In genomic region chr12:32895688-32896437, GRCh38 we compare ENCODE assay signal across 8 cellular contexts. TPM values are rescaled to one million over a fixed set of nuclear protein-coding genes. Genes with fewer than 3 reads are reported as not detected.
DNase-seq lines count a peak whose midpoint lies in the region; ATAC-seq and TF ChIP-seq lines count a peak whose summit lies in the region.

No MANE protein-coding gene starts in this region.

- no peaks in the 10 kb centered on the region for H3K4me1 ChIP-seq in right cardiac atrium (ENCODE audit: control insufficient read depth, insufficient read depth, low read length)
- H3K4me1 ChIP-seq in gastrocnemius medialis = no peaks in the 10 kb centered on the region

- peaks cover 9% of the 10 kb centered on the region for H3K4me1 Mint-ChIP-seq in activated CD4-positive, alpha-beta T cell treated with anti-CD3 and anti-CD28 coated beads, Interleukin-2, amount 10 ng/mL, durations not matched to agents 7 days and 5 days
- H3K4me1 Mint-ChIP-seq in activated CD8-positive, alpha-beta T cell treated with anti-CD3 and anti-CD28 coated beads for 36 hours (ENCODE audit: low read depth) = peaks cover 11% of the 10 kb centered on the region

- H3K9me3 Mint-ChIP-seq in activated CD4-positive, alpha-beta T cell treated with anti-CD3 and anti-CD28 coated beads, Interleukin-2, amount 10 ng/mL, durations not matched to agents 7 days and 5 days = no peaks in the 10 kb centered on the region
- H3K9me3 Mint-ChIP-seq in activated CD8-positive, alpha-beta T cell treated with anti-CD3 and anti-CD28 coated beads for 36 hours = no peaks in the 10 kb centered on the region

- intact Hi-C loops in activated CD8-positive, alpha-beta T cell treated with anti-CD3 and anti-CD28 coated beads for 36 hours (cut with micrococcal nuclease) = no loop called here
- intact Hi-C loops in right cardiac atrium (cut with DNase I) (loop anchor here in 2 of 4 donors (10.0 kb wide), 2 partner anchors 51 to 71 kb away; no protein-coding TSS in a partner anchor), gastrocnemius medialis (cut with DNase I; ENCODE audit: low total_unique reads) (no loop called here)

- H3K36me3 Mint-ChIP-seq in activated CD4-positive, alpha-beta T cell treated with anti-CD3 and anti-CD28 coated beads, Interleukin-2, amount 10 ng/mL, durations not matched to agents 7 days and 5 days (ENCODE audit: low read depth) = no peaks in the 10 kb centered on the region
- no peaks in the 10 kb centered on the region for H3K36me3 Mint-ChIP-seq in activated CD8-positive, alpha-beta T cell treated with anti-CD3 and anti-CD28 coated beads for 36 hours (ENCODE audit: low read depth)

- WGBS in right cardiac atrium = 7% methylated on average over 29 of the region's 29 CpGs

- H3K4me3 ChIP-seq in right cardiac atrium (ENCODE audit: low read length) (peak overlapping the region; percentile 59), gastrocnemius medialis (peak overlapping the region; percentile 56 to 66 (median 63))

- in situ Hi-C loops in gastrocnemius medialis (cut with MboI; ENCODE audit: low sequenced_read_pairs in 4 of 4) = loop anchor here in 1 of 4 donors (25.0 kb wide), 1 partner anchor 109 kb away; no protein-coding TSS in a partner anchor

- no peak for TF ChIP-seq POLR2A in gastrocnemius medialis (IDR thresholded peaks at IDR 0.05)

- peak; percentile 24 for ATAC-seq in activated CD8-positive, alpha-beta T cell treated with anti-CD3 and anti-CD28 coated beads for 36 hours
- ATAC-seq in right cardiac atrium (peak; percentile 39 to 41), gastrocnemius medialis (peak in 1 of 2 donors; percentile 23)

- H3K27me3 ChIP-seq in right cardiac atrium (ENCODE audit: control insufficient read depth, insufficient read depth) (no peaks in the 10 kb centered on the region), gastrocnemius medialis (peaks cover 15 to 25% (median 23%) of the 10 kb centered on the region in 3 donors)

- H3K27ac Mint-ChIP-seq in activated CD4-positive, alpha-beta T cell treated with anti-CD3 and anti-CD28 coated beads, Interleukin-2, amount 10 ng/mL, durations not matched to agents 7 days and 5 days = no peak overlapping the region
- H3K27ac Mint-ChIP-seq in activated CD8-positive, alpha-beta T cell treated with anti-CD3 and anti-CD28 coated beads for 36 hours = no peak overlapping the region

- no peaks in the 10 kb centered on the region for H3K36me3 ChIP-seq in gastrocnemius medialis

- H3K27me3 Mint-ChIP-seq in activated CD4-positive, alpha-beta T cell treated with anti-CD3 and anti-CD28 coated beads, Interleukin-2, amount 10 ng/mL, durations not matched to agents 7 days and 5 days = peaks cover 48% of the 10 kb centered on the region
- H3K27me3 Mint-ChIP-seq in activated CD8-positive, alpha-beta T cell treated with anti-CD3 and anti-CD28 coated beads for 36 hours = peaks cover 50% of the 10 kb centered on the region

- no peak for DNase-seq in activated CD4-positive, alpha-beta T cell treated with anti-CD3 and anti-CD28 coated beads, Interleukin-2, amount 10 ng/mL, durations not matched to agents 7 days and 5 days
- DNase-seq in activated CD4-positive, alpha-beta T cell treated with anti-CD3 and anti-CD28 coated beads, Interleukin-2, amount 50 U/mL, for 48 hours = no peak
- DNase-seq in activated CD8-positive, alpha-beta T cell treated with anti-CD3 and anti-CD28 coated beads for 36 hours = peak; percentile 9
- DNase-seq in right cardiac atrium (peak in 2 of 3 donors; percentile 25 to 66), gastrocnemius medialis (no peak), NCI-H2107 (lab: John Stamatoyannopoulos, UW) (no peak), NCI-H446 (lab: John Stamatoyannopoulos, UW) (no peak)
- DNase-seq in activated effector memory CD4-positive, alpha-beta T cell treated with Interleukin-2 at 50 U/mL for 16 hours = no peak

- POLR2A ChIA-PET in activated CD4-positive, alpha-beta T cell treated with anti-CD3 and anti-CD28 coated beads, Interleukin-2, amount 10 ng/mL, durations not matched to agents 7 days and 5 days (lab: Charles Lee) = no interaction called here
- POLR2A ChIA-PET in activated CD8-positive, alpha-beta T cell treated with anti-CD3 and anti-CD28 coated beads for 36 hours (lab: Charles Lee) = no interaction called here

- TF ChIP-seq CTCF in activated CD8-positive, alpha-beta T cell treated with anti-CD3 and anti-CD28 coated beads for 36 hours (IDR thresholded peaks at IDR 0.05) = no peak
- TF ChIP-seq CTCF in gastrocnemius medialis (IDR thresholded peaks at IDR 0.05 in 4 of 5, conservative IDR thresholded peaks at IDR 0.05 in 1 of 5) = no peak

- peak overlapping the region; percentile 65 for H3K27ac ChIP-seq in right cardiac atrium (ENCODE audit: low read length)
- peak overlapping the region in 2 of 4 donors; percentile 31 to 49 for H3K27ac ChIP-seq in gastrocnemius medialis

- CTCF ChIA-PET in activated CD4-positive, alpha-beta T cell treated with anti-CD3 and anti-CD28 coated beads, Interleukin-2, amount 10 ng/mL, durations not matched to agents 7 days and 5 days (lab: Charles Lee) = no interaction called here
- CTCF ChIA-PET in activated CD8-positive, alpha-beta T cell treated with anti-CD3 and anti-CD28 coated beads for 36 hours (lab: Charles Lee) = interaction anchor here (1.1 to 1.7 kb wide), 2 partner anchors 13 to 139 kb away, joined by 3 to 4 read pairs; no protein-coding TSS in a partner anchor

- H3K9me3 ChIP-seq in right cardiac atrium (ENCODE audit: control insufficient read depth, low read length) (no peaks in the 10 kb centered on the region), gastrocnemius medialis (no peaks in the 10 kb centered on the region)

- peak overlapping the region; percentile 60 for H3K4me3 Mint-ChIP-seq in activated CD4-positive, alpha-beta T cell treated with anti-CD3 and anti-CD28 coated beads, Interleukin-2, amount 10 ng/mL, durations not matched to agents 7 days and 5 days
- H3K4me3 Mint-ChIP-seq in activated CD8-positive, alpha-beta T cell treated with anti-CD3 and anti-CD28 coated beads for 36 hours = peak overlapping the region; percentile 53

RNA-seq across cellular contexts. Expression of gene PKP2, which starts 0.7 kb away (rescaled TPM):
- total RNA-seq in activated CD4-positive, alpha-beta T cell treated with anti-CD3 and anti-CD28 coated beads, Interleukin-2, amount 10 ng/mL, durations not matched to agents 7 days and 5 days = not detected
- under 1 TPM; 0.13 to 0.23 TPM for total RNA-seq in activated CD8-positive, alpha-beta T cell treated with anti-CD3 and anti-CD28 coated beads for 36 hours
- total RNA-seq in right cardiac atrium = 100 to 1,000 TPM; 147 to 374 (median 229) TPM
- polyA plus RNA-seq in right cardiac atrium = 84.6 TPM
- total RNA-seq in gastrocnemius medialis = 1 to 10 TPM; 3.5 to 7.2 (median 4.1) TPM

Comparison
In these comparisons a context has a peak if more than half of its experiments do, and no peak if none do; other contexts are left out.
1. DNase-seq: peak in activated CD8-positive, alpha-beta T cell treated with anti-CD3 and anti-CD28 coated beads for 36 hours (single experiment) and right cardiac atrium (2 of 3); none in activated CD4-positive, alpha-beta T cell treated with anti-CD3 and anti-CD28 coated beads, Interleukin-2, amount 10 ng/mL, durations not matched to agents 7 days and 5 days (single experiment), activated CD4-positive, alpha-beta T cell treated with anti-CD3 and anti-CD28 coated beads, Interleukin-2, amount 50 U/mL, for 48 hours (0 of 2), gastrocnemius medialis (0 of 2), NCI-H2107 (single experiment), activated effector memory CD4-positive, alpha-beta T cell treated with Interleukin-2 at 50 U/mL for 16 hours (single experiment) and NCI-H446 (0 of 2).
2. RNA of gene PKP2, which starts 0.7 kb away (total RNA-seq): 147 to 374 TPM in right cardiac atrium; 3.5 to 7.2 TPM in gastrocnemius medialis, 0.13 to 0.23 TPM in activated CD8-positive, alpha-beta T cell treated with anti-CD3 and anti-CD28 coated beads for 36 hours and not detected in activated CD4-positive, alpha-beta T cell treated with anti-CD3 and anti-CD28 coated beads, Interleukin-2, amount 10 ng/mL, durations not matched to agents 7 days and 5 days; every median in the first group is over 10 times any median in the second.